ENCODE assay signal across 21 cellular contexts in genomic region chr17:29168079-29168758, GRCh38. TPM values are rescaled to one million over a fixed set of nuclear protein-coding genes. Genes with fewer than 3 reads are reported as not detected.
DNase-seq lines count a peak whose midpoint lies in the region; ATAC-seq and TF ChIP-seq lines count a peak whose summit lies in the region.
"Had no signal": no experiment of that assay in that cellular context is flagged by ENCODE, and none has a peak within 500 bp of the region (broad histone marks: within the 10 kb centered on the region; RNA-seq: fewer than 3 reads in every experiment).

No MANE protein-coding gene starts in this region.

- peak; percentile 41 for ATAC-seq in Right ventricle myocardium superior (ENCODE audit: poor library complexity)
- peak; percentile 31 for ATAC-seq in esophagus mucosa
- no peak for ATAC-seq in activated naive CD4-positive, alpha-beta T cell treated with anti-CD3 and anti-CD28 coated beads, Interleukin-2, amount 50 U/mL, for 72 hours

- H3K9me3 Mint-ChIP-seq in activated naive CD4-positive, alpha-beta T cell treated with anti-CD3 and anti-CD28 coated beads, Interleukin-2, amount 50 U/mL, for 72 hours = no peaks in the 10 kb centered on the region
- H3K9me3 Mint-ChIP-seq: immature natural killer cell, nephron progenitor cell had no signal

- DNase-seq in Right ventricle myocardium superior (no peak), right atrium auricular region (ENCODE audit: low spot score) (no peak), mesenteric fat pad (ENCODE audit: low spot score) (peak; percentile 24), SIG-M5 treated with dmso at 0.1 percent for 504 hours (lab: John Stamatoyannopoulos, UW; ENCODE audit: unreplicated experiment) (no peak), GM19240 (ENCODE audit: insufficient read length, low spot score) (no peak)
- DNase-seq in activated naive CD4-positive, alpha-beta T cell treated with anti-CD3 and anti-CD28 coated beads, Interleukin-2, amount 50 U/mL, for 72 hours (ENCODE audit: low spot score in 2 of 2) = no peak
- DNase-seq: activated CD4-positive, alpha-beta T cell treated with anti-CD3 and anti-CD28 coated beads for 48 hours; colonic mucosa; heart right ventricle; immature natural killer cell; mesenchymal stem cell; NCI-H1417 treated with DMSO at 0.1 percent for 48 hours; NCI-H526; nephron progenitor cell; stimulated activated CD4-positive, alpha-beta T cell treated with anti-CD3 and anti-CD28 coated beads, Interleukin-4, amount 100 ng/mL, for 24 hours had no signal

- intact Hi-C loops in Right ventricle myocardium superior (cut with DNase I) = no loop called here

- no peaks in the 10 kb centered on the region for H3K27me3 ChIP-seq in right atrium auricular region
- H3K27me3 ChIP-seq: colonic mucosa, heart right ventricle, vagina had no signal

- H3K36me3 ChIP-seq in right atrium auricular region = peaks cover 17% of the 10 kb centered on the region
- H3K36me3 ChIP-seq: prostate gland had no signal

- H3K27ac Mint-ChIP-seq in activated naive CD4-positive, alpha-beta T cell treated with anti-CD3 and anti-CD28 coated beads, Interleukin-2, amount 50 U/mL, for 72 hours = peak overlapping the region in 1 of 2 donors; percentile 26
- H3K27ac Mint-ChIP-seq: activated naive CD8-positive, alpha-beta T cell; immature natural killer cell; nephron progenitor cell had no signal

- TF ChIP-seq CTCF in right atrium auricular region (IDR thresholded peaks at IDR 0.05) = no peak

- H3K4me1 ChIP-seq in right atrium auricular region = peaks cover 0 to 23% of the 10 kb centered on the region in 2 donors
- H3K4me1 ChIP-seq: colonic mucosa, prostate gland had no signal

- H3K27ac ChIP-seq in right atrium auricular region = no peak overlapping the region
- H3K27ac ChIP-seq in temporal lobe (ENCODE audit: low read depth, low read length) = peak overlapping the region; percentile 13
- H3K27ac ChIP-seq: colonic mucosa, prostate gland, vagina had no signal

- H3K9me3 ChIP-seq in right atrium auricular region = no peaks in the 10 kb centered on the region
- H3K9me3 ChIP-seq: colonic mucosa, heart right ventricle, prostate gland, vagina had no signal

- no peak overlapping the region for H3K4me3 ChIP-seq in right atrium auricular region
- H3K4me3 ChIP-seq: colonic mucosa, heart right ventricle, prostate gland, smooth muscle cell, vagina had no signal

- H3K36me3 Mint-ChIP-seq in activated naive CD4-positive, alpha-beta T cell treated with anti-CD3 and anti-CD28 coated beads, Interleukin-2, amount 50 U/mL, for 72 hours = peaks cover 5% of the 10 kb centered on the region in 2 donors

RNA-seq across cellular contexts. Expression of gene MYO18A, which starts 12.0 kb away (rescaled TPM):
- total RNA-seq in Right ventricle myocardium superior = 393 TPM
- 100 to 1,000 TPM; 159 to 219 TPM for total RNA-seq in right atrium auricular region
- 51.7 TPM for total RNA-seq in esophagus mucosa
- total RNA-seq in mesenteric fat pad = 48.6 TPM
- 54.6 TPM for total RNA-seq in temporal lobe
- 10 to 100 TPM; 38.8 to 62.8 TPM for total RNA-seq in activated naive CD4-positive, alpha-beta T cell treated with anti-CD3 and anti-CD28 coated beads, Interleukin-2, amount 50 U/mL, for 72 hours

Comparison
In these comparisons a context has a peak if more than half of its experiments do, and no peak if none do; other contexts are left out.
1. ATAC-seq: peak in Right ventricle myocardium superior (single experiment) and esophagus mucosa (single experiment); none in activated naive CD4-positive, alpha-beta T cell treated with anti-CD3 and anti-CD28 coated beads, Interleukin-2, amount 50 U/mL, for 72 hours (0 of 2).